Comparison of ENCODE assay signal across 8 cellular contexts in genomic region chr22:24953294-24954113, GRCh38. TPM values are rescaled to one million over a fixed set of nuclear protein-coding genes. Genes with fewer than 3 reads are reported as not detected.
DNase-seq lines count a peak whose midpoint lies in the region; ATAC-seq and TF ChIP-seq lines count a peak whose summit lies in the region.

No MANE protein-coding gene starts in this region.

- intact Hi-C loops in CD8-positive, alpha-beta T cell (cut with DNase I, micrococcal nuclease): loop anchor here (2.0 to 5.0 kb wide), 4 partner anchors 159 to 494 kb away; no protein-coding TSS in a partner anchor
- intact Hi-C loops in esophagus squamous epithelium (cut with DNase I): loop anchor here (2.0 kb wide), 1 partner anchor 95 kb away; no protein-coding TSS in a partner anchor

- no peaks in the 10 kb centered on the region for H3K36me3 ChIP-seq in CD8-positive, alpha-beta T cell (ENCODE audit: insufficient read depth, low read length)
- H3K36me3 ChIP-seq in esophagus squamous epithelium (no peaks in the 10 kb centered on the region), neuron (ENCODE audit: insufficient read depth, low read length) (no peaks in the 10 kb centered on the region)

- H3K27me3 Mint-ChIP-seq in CD8-positive, alpha-beta T cell (ENCODE audit: low read depth): peaks cover 43% of the 10 kb centered on the region

- H3K4me3 ChIP-seq in CD8-positive, alpha-beta T cell (ENCODE audit: low read depth, low read length): peak overlapping the region; percentile 70
- peak overlapping the region; percentile 75 to 89 (median 80) for H3K4me3 ChIP-seq in esophagus squamous epithelium
- H3K4me3 ChIP-seq in neuron (ENCODE audit: low read length): peak overlapping the region; percentile 98

- no peak overlapping the region for H3K27ac Mint-ChIP-seq in CD8-positive, alpha-beta T cell

- WGBS in esophagus squamous epithelium, 2 donors: 15 to 20% methylated on average over 11 to 15 of the region's 53 CpGs

- peaks cover 21% of the 10 kb centered on the region for H3K4me1 Mint-ChIP-seq in CD8-positive, alpha-beta T cell (ENCODE audit: low read depth)

- no peaks in the 10 kb centered on the region for H3K9me3 Mint-ChIP-seq in CD8-positive, alpha-beta T cell

- DNase-seq in CD8-positive, alpha-beta T cell: no peak
- DNase-seq in RWPE1 (ENCODE audit: low spot score): no peak
- no peak for DNase-seq in esophagus squamous epithelium (lab: John Stamatoyannopoulos, UW)
- DNase-seq in COR-L47 (lab: John Stamatoyannopoulos, UW): no peak
- no peak for DNase-seq in foreskin melanocyte

- H3K4me3 Mint-ChIP-seq in CD8-positive, alpha-beta T cell: peak overlapping the region; percentile 78

- H3K27ac ChIP-seq in CD8-positive, alpha-beta T cell (ENCODE audit: low read depth, low read length): no peak overlapping the region
- H3K27ac ChIP-seq in RWPE1 (peak overlapping the region; percentile 97), esophagus squamous epithelium (peak overlapping the region; percentile 83 to 94 (median 91))

- H3K27me3 ChIP-seq in CD8-positive, alpha-beta T cell (ENCODE audit: insufficient read depth, low read length): peaks cover 9% of the 10 kb centered on the region
- H3K27me3 ChIP-seq in esophagus squamous epithelium (peaks cover 0 to 25% (median 0%) of the 10 kb centered on the region in 4 donors), neuron (ENCODE audit: insufficient read depth, low read length) (no peaks in the 10 kb centered on the region)

- POLR2A ChIA-PET in CD8-positive, alpha-beta T cell (lab: Charles Lee): interaction anchor here (0.6 kb wide), 1 partner anchor 1991 kb away, joined by 3 read pairs; no protein-coding TSS in a partner anchor
- POLR2A ChIA-PET in RWPE1 (lab: Yijun Ruan, JAX; ENCODE audit: low non-redundant PET): no interaction called here

- TF ChIP-seq POLR2A in esophagus squamous epithelium (IDR thresholded peaks at IDR 0.05): no peak

- H3K9me3 ChIP-seq in CD8-positive, alpha-beta T cell (ENCODE audit: low read length): no peaks in the 10 kb centered on the region
- no peaks in the 10 kb centered on the region for H3K9me3 ChIP-seq in esophagus squamous epithelium
- no peaks in the 10 kb centered on the region for H3K9me3 ChIP-seq in neuron (ENCODE audit: low read length)

- no peaks in the 10 kb centered on the region for H3K36me3 Mint-ChIP-seq in CD8-positive, alpha-beta T cell

- CTCF ChIA-PET in CD8-positive, alpha-beta T cell (lab: Charles Lee): interaction anchor here (1.1 to 7.2 kb wide), 2 partner anchors 10 to 96 kb away, joined by 3 to 40 read pairs; no protein-coding TSS in a partner anchor
- CTCF ChIA-PET in RWPE1 (lab: Yijun Ruan, JAX): interaction anchor here (0.5 to 1.1 kb wide), 7 partner anchors 15 to 1316 kb away, joined by 3 to 7 read pairs (median 3); no protein-coding TSS in a partner anchor

- peaks cover 13% of the 10 kb centered on the region for H3K4me1 ChIP-seq in CD8-positive, alpha-beta T cell (ENCODE audit: insufficient read depth, low read length)
- peaks cover 9 to 71% (median 14%) of the 10 kb centered on the region in 3 donors for H3K4me1 ChIP-seq in esophagus squamous epithelium
- peaks cover 10% of the 10 kb centered on the region for H3K4me1 ChIP-seq in neuron (ENCODE audit: insufficient read depth, low read length)

- TF ChIP-seq CTCF in CD8-positive, alpha-beta T cell (IDR thresholded peaks at IDR 0.05): no peak
- TF ChIP-seq CTCF in RWPE1 (conservative IDR thresholded peaks at IDR 0.05; ENCODE audit: low read depth) (no peak), esophagus squamous epithelium (IDR thresholded peaks at IDR 0.05) (no peak)

- H2AFZ ChIP-seq in neuron (ENCODE audit: low read depth, low read length): peak overlapping the region; percentile 81

- no peak for ATAC-seq in CD8-positive, alpha-beta T cell
- ATAC-seq in HG03439 (IDR thresholded peaks at IDR 0.05; ENCODE audit: unreplicated experiment): no peak
- ATAC-seq in HG02852 (IDR thresholded peaks at IDR 0.05; ENCODE audit: unreplicated experiment): no peak

RNA-seq across cellular contexts. Expression of gene KIAA1671, which starts 1.0 kb away (rescaled TPM):
- 1 to 10 TPM; 2.3 to 2.4 TPM for total RNA-seq in CD8-positive, alpha-beta T cell
- total RNA-seq in esophagus squamous epithelium: 10 to 100 TPM; 43.1 to 73.2 (median 47.5) TPM

RNA-seq across cellular contexts. Expression of gene LHFPL7, which starts 7.0 kb away (rescaled TPM):
- total RNA-seq in CD8-positive, alpha-beta T cell: not detected
- total RNA-seq in esophagus squamous epithelium: not detected

Comparison
In these comparisons a context has a peak if more than half of its experiments do, and no peak if none do; other contexts are left out.
1. RNA of gene KIAA1671, which starts 1.0 kb away (total RNA-seq): 43.1 to 73.2 TPM in esophagus squamous epithelium; 2.3 to 2.4 TPM in CD8-positive, alpha-beta T cell; every median in the first group is over 10 times any median in the second.
2. Peak in every context shown above with its lines, with median percentiles within 50 percentile points of each other: H3K4me3 ChIP-seq.